ENCODE assay signal across 13 cellular contexts in genomic region chr13:38042771-38043170, GRCh38.
"Had no signal": no experiment of that assay in that cellular context is flagged by ENCODE, and none has a peak within 500 bp of the region (broad histone marks: within the 10 kb centered on the region; RNA-seq: fewer than 3 reads in every experiment).

No MANE protein-coding gene starts in this region.

- DNase-seq: activated CD4-positive, alpha-beta T cell treated with anti-CD3 and anti-CD28 coated beads, Interleukin-2, amount 10 ng/mL, durations not matched to agents 7 days and 5 days; activated gamma-delta T cell treated with Interleukin-2 at 50 U/mL for 16 hours; activated naive CD8-positive, alpha-beta T cell treated with anti-CD3 and anti-CD28 coated beads for 36 hours; aorta; glutamatergic neuron; hypothalamus; left ventricle myocardium inferior; naive B cell; pancreas; tibial artery had no signal

- H3K36me3 ChIP-seq: neural progenitor cell, pancreas, tibial artery had no signal

- H3K4me3 ChIP-seq: left ventricle myocardium inferior, neural progenitor cell, pancreas, tibial artery had no signal

- H3K4me1 Mint-ChIP-seq: activated CD4-positive, alpha-beta T cell treated with anti-CD3 and anti-CD28 coated beads, Interleukin-2, amount 10 ng/mL, durations not matched to agents 7 days and 5 days; activated naive CD8-positive, alpha-beta T cell treated with anti-CD3 and anti-CD28 coated beads for 36 hours; naive B cell; neural progenitor cell; stimulated activated memory B cell treated with anti-CD40 and anti-IgM and Interleukin-4, amounts not matched to agents 10 μg/mL and 1 μg/mL and 100 μg/mL, for 72 hours had no signal

- H3K27me3 Mint-ChIP-seq: activated CD4-positive, alpha-beta T cell treated with anti-CD3 and anti-CD28 coated beads, Interleukin-2, amount 10 ng/mL, durations not matched to agents 7 days and 5 days; activated naive CD8-positive, alpha-beta T cell treated with anti-CD3 and anti-CD28 coated beads for 36 hours; naive B cell; stimulated activated memory B cell treated with anti-CD40 and anti-IgM and Interleukin-4, amounts not matched to agents 10 μg/mL and 1 μg/mL and 100 μg/mL, for 72 hours had no signal

- H3K9ac ChIP-seq: neural progenitor cell had no signal

- H3K4me1 ChIP-seq: foreskin keratinocyte, left ventricle myocardium inferior, neural progenitor cell, pancreas, tibial artery had no signal

- ATAC-seq: foreskin keratinocyte; pancreas; stimulated activated memory B cell treated with anti-CD40 and anti-IgM and Interleukin-4, amounts not matched to agents 10 μg/mL and 1 μg/mL and 100 μg/mL, for 72 hours had no signal

- H3K4me3 Mint-ChIP-seq: activated CD4-positive, alpha-beta T cell treated with anti-CD3 and anti-CD28 coated beads, Interleukin-2, amount 10 ng/mL, durations not matched to agents 7 days and 5 days; activated naive CD8-positive, alpha-beta T cell treated with anti-CD3 and anti-CD28 coated beads for 36 hours; naive B cell; neural progenitor cell; stimulated activated memory B cell treated with anti-CD40 and anti-IgM and Interleukin-4, amounts not matched to agents 10 μg/mL and 1 μg/mL and 100 μg/mL, for 72 hours had no signal

- H3K36me3 Mint-ChIP-seq: neural progenitor cell had no signal

- H2AFZ ChIP-seq: neural progenitor cell had no signal

- H3K4me2 ChIP-seq: neural progenitor cell had no signal

- H3K27ac ChIP-seq: foreskin keratinocyte, left ventricle myocardium inferior, neural progenitor cell, pancreas, tibial artery had no signal

- H3K9me3 ChIP-seq: pancreas had no signal

- H3K27me3 ChIP-seq: foreskin keratinocyte, neural progenitor cell, pancreas, tibial artery had no signal

- H3K27ac Mint-ChIP-seq: activated CD4-positive, alpha-beta T cell treated with anti-CD3 and anti-CD28 coated beads, Interleukin-2, amount 10 ng/mL, durations not matched to agents 7 days and 5 days; activated naive CD8-positive, alpha-beta T cell treated with anti-CD3 and anti-CD28 coated beads for 36 hours; naive B cell; neural progenitor cell; stimulated activated memory B cell treated with anti-CD40 and anti-IgM and Interleukin-4, amounts not matched to agents 10 μg/mL and 1 μg/mL and 100 μg/mL, for 72 hours had no signal
